ENCODE assay signal across 23 cellular contexts in genomic region chr11:81888391-81888790, GRCh38.
"Had no signal": no experiment of that assay in that cellular context is flagged by ENCODE, and none has a peak within 500 bp of the region (broad histone marks: within the 10 kb centered on the region; RNA-seq: fewer than 3 reads in every experiment).

No MANE protein-coding gene starts in this region.

- H3K4me1 Mint-ChIP-seq: natural killer cell; stimulated activated naive B cell treated with anti-CD40 and anti-IgM and Interleukin-4, amounts not matched to agents 10 μg/mL and 1 μg/mL and 100 μg/mL, for 72 hours had no signal

- H3K27ac ChIP-seq: breast epithelium, esophagus squamous epithelium, lower lobe of right lung, parathyroid adenoma, sigmoid colon, thoracic aorta, upper lobe of right lung, VCaP had no signal

- DNase-seq: activated CD4-positive, CD25-positive, alpha-beta regulatory T cell treated with anti-CD3 and anti-CD28 coated beads, Interleukin-2, amount 50 U/mL, for 72 hours; activated CD8-positive, alpha-beta memory T cell treated with anti-CD3 and anti-CD28 coated beads for 24 hours; activated effector memory CD4-positive, alpha-beta T cell treated with anti-CD3 and anti-CD28 coated beads, Interleukin-2, amount 50 U/mL, for 16 hours; activated naive CD4-positive, alpha-beta T cell treated with anti-CD3 and anti-CD28 coated beads, Interleukin-2, amount 50 U/mL, for 16 hours; activated T-cell treated with anti-CD3 and anti-CD28 coated beads, Interleukin-2, amount 50 U/mL, for 72 hours; cerebellar nuclear complex; effector CD4-positive, alpha-beta T cell; esophagus squamous epithelium; foreskin melanocyte; glutamatergic neuron; hypothalamus; islet precursor cell; lower lobe of right lung; natural killer cell; sigmoid colon; stimulated activated CD4-positive, alpha-beta T cell treated with anti-CD3 and anti-CD28 coated beads, Interleukin-4, amount 100 ng/mL, for 4 hours; stimulated activated naive B cell treated with anti-CD40 and anti-IgM and Interleukin-4, amounts not matched to agents 10 μg/mL and 1 μg/mL and 100 μg/mL, for 72 hours; T1000; upper lobe of right lung had no signal

- H3K4me3 ChIP-seq: breast epithelium, esophagus squamous epithelium, lower lobe of right lung, sigmoid colon, thoracic aorta, upper lobe of right lung had no signal

- H3K9me3 ChIP-seq: breast epithelium, esophagus squamous epithelium, lower lobe of right lung, sigmoid colon, thoracic aorta, upper lobe of right lung had no signal

- H2AFZ ChIP-seq: parathyroid adenoma had no signal

- H3K27ac Mint-ChIP-seq: activated T-cell treated with anti-CD3 and anti-CD28 coated beads, Interleukin-2, amount 50 U/mL, for 72 hours; natural killer cell; stimulated activated naive B cell treated with anti-CD40 and anti-IgM and Interleukin-4, amounts not matched to agents 10 μg/mL and 1 μg/mL and 100 μg/mL, for 72 hours had no signal

- H3K4me1 ChIP-seq: breast epithelium, esophagus squamous epithelium, lower lobe of right lung, parathyroid adenoma, sigmoid colon, upper lobe of right lung had no signal

- H3K4me3 Mint-ChIP-seq: activated T-cell treated with anti-CD3 and anti-CD28 coated beads, Interleukin-2, amount 50 U/mL, for 72 hours; natural killer cell; stimulated activated naive B cell treated with anti-CD40 and anti-IgM and Interleukin-4, amounts not matched to agents 10 μg/mL and 1 μg/mL and 100 μg/mL, for 72 hours had no signal

- H3K9ac ChIP-seq: parathyroid adenoma had no signal

- H3K79me2 ChIP-seq: parathyroid adenoma had no signal

- H3K36me3 ChIP-seq: breast epithelium, esophagus squamous epithelium, lower lobe of right lung, sigmoid colon, thoracic aorta, upper lobe of right lung had no signal

- H3K27me3 Mint-ChIP-seq: stimulated activated naive B cell treated with anti-CD40 and anti-IgM and Interleukin-4, amounts not matched to agents 10 μg/mL and 1 μg/mL and 100 μg/mL, for 72 hours had no signal

- H3K27me3 ChIP-seq: breast epithelium, esophagus squamous epithelium, sigmoid colon, upper lobe of right lung had no signal
